ENCODE assay signal across 8 cellular contexts in genomic region chr5:32173394-32174010, GRCh38. TPM values are rescaled to one million over a fixed set of nuclear protein-coding genes. Genes with fewer than 3 reads are reported as not detected.
DNase-seq lines count a peak whose midpoint lies in the region; ATAC-seq and TF ChIP-seq lines count a peak whose summit lies in the region.

No MANE protein-coding gene starts in this region.

- peaks cover 11% of the 10 kb centered on the region; the same call in 1 of the 2 replicates for H3K36me3 ChIP-seq in GM23338 (ENCODE audit: insufficient read depth)
- peaks cover 44% of the 10 kb centered on the region for H3K36me3 ChIP-seq in RWPE2 (ENCODE audit: low read depth)

- peak overlapping the region; percentile 95 for H3K4me3 ChIP-seq in GM23338
- peak overlapping the region; percentile 87 for H3K4me3 ChIP-seq in RWPE2 (ENCODE audit: severe bottlenecking)

- peak; percentile 49 for DNase-seq in Daoy (ENCODE audit: low read depth)
- DNase-seq in GM23338 (ENCODE audit: low spot score), result peak; percentile 76
- peak; percentile 81 for DNase-seq in LHCN-M2 (ENCODE audit: low read depth)
- DNase-seq in RWPE2 (ENCODE audit: low spot score), result peak; percentile 72
- DNase-seq in amniotic epithelial cell (ENCODE audit: low read depth), result peak; percentile 60
- peak; percentile 67 for DNase-seq in left ventricle myocardium superior
- DNase-seq in progenitor cell of endocrine pancreas (ENCODE audit: low spot score, unreplicated experiment), result peak; percentile 44
- DNase-seq in NCI-H1048 (lab: John Stamatoyannopoulos, UW), result no peak

- no peaks in the 10 kb centered on the region; the same call in 1 of the 3 replicates for H3K9me3 Mint-ChIP-seq in GM23338
- H3K9me3 Mint-ChIP-seq in progenitor cell of endocrine pancreas (ENCODE audit: low read depth), result no peaks in the 10 kb centered on the region

- H3K4me1 ChIP-seq in GM23338 (ENCODE audit: insufficient read depth), result peaks cover 7% of the 10 kb centered on the region
- peaks cover 21% of the 10 kb centered on the region for H3K4me1 ChIP-seq in RWPE2 (ENCODE audit: insufficient read depth, poor library complexity, severe bottlenecking)

- peaks cover 16% of the 10 kb centered on the region for H4K20me1 ChIP-seq in GM23338 (replicated peaks; ENCODE audit: insufficient read depth)

- no peaks in the 10 kb centered on the region for H3K27me3 ChIP-seq in GM23338 (ENCODE audit: insufficient read depth)
- no peaks in the 10 kb centered on the region for H3K27me3 ChIP-seq in RWPE2 (ENCODE audit: insufficient read depth, poor library complexity, severe bottlenecking)

- H3F3A ChIP-seq in GM23338 (replicated peaks; ENCODE audit: low read depth), result peaks cover 7% of the 10 kb centered on the region; the same call in 1 of the 2 replicates

- H2AFZ ChIP-seq in GM23338, result no peak overlapping the region

- H3K36me3 Mint-ChIP-seq in GM23338 (ENCODE audit: low read depth), result peaks cover 51% of the 10 kb centered on the region
- H3K36me3 Mint-ChIP-seq in progenitor cell of endocrine pancreas (ENCODE audit: insufficient read depth), result peaks cover 7% of the 10 kb centered on the region

- H3K9me3 ChIP-seq in RWPE2 (ENCODE audit: severe bottlenecking), result no peaks in the 10 kb centered on the region

- TF ChIP-seq CTCF in GM23338 (conservative IDR thresholded peaks at IDR 0.05; ENCODE audit: low read depth in 2 of 2) (no peak), RWPE2 (IDR thresholded peaks at IDR 0.05; ENCODE audit: poor library complexity, severe bottlenecking) (no peak), progenitor cell of endocrine pancreas (IDR thresholded peaks at IDR 0.05; ENCODE audit: unreplicated experiment) (no peak)

- peaks cover 53% of the 10 kb centered on the region for H3K79me2 ChIP-seq in GM23338 (replicated peaks; ENCODE audit: insufficient read depth)

- intact Hi-C loops in left ventricle myocardium superior (cut with micrococcal nuclease), result no loop called here

- H3K4me2 ChIP-seq in GM23338, result peak overlapping the region; percentile 73

- no peaks in the 10 kb centered on the region for H3K9me2 ChIP-seq in GM23338 (ENCODE audit: insufficient read depth)

- peak overlapping the region; percentile 99 for H3K27ac ChIP-seq in GM23338 (ENCODE audit: low read depth)
- peak overlapping the region; percentile 85 for H3K27ac ChIP-seq in RWPE2 (ENCODE audit: poor library complexity, severe bottlenecking)

- peaks cover 21% of the 10 kb centered on the region for H3K4me1 Mint-ChIP-seq in GM23338
- peaks cover 17% of the 10 kb centered on the region for H3K4me1 Mint-ChIP-seq in progenitor cell of endocrine pancreas (ENCODE audit: low read depth)

- H3K4me3 Mint-ChIP-seq in GM23338 (peak overlapping the region; percentile 97), progenitor cell of endocrine pancreas (ENCODE audit: low read depth) (peak overlapping the region; percentile 100)

- H3K27me3 Mint-ChIP-seq in GM23338 (ENCODE audit: insufficient read depth, low read depth, poor library complexity) (peaks cover 21% of the 10 kb centered on the region), progenitor cell of endocrine pancreas (no peaks in the 10 kb centered on the region)

- ATAC-seq in GM23338, result peak; percentile 49
- ATAC-seq in RWPE2 (ENCODE audit: low read depth), result peak; percentile 41
- peak; percentile 25 for ATAC-seq in left ventricle myocardium superior

- H3K27ac Mint-ChIP-seq in GM23338, result peak overlapping the region; percentile 98
- H3K27ac Mint-ChIP-seq in progenitor cell of endocrine pancreas, result peak overlapping the region; percentile 99

TF ChIP-seq in GM23338, 12 proteins besides CTCF, POLR2A, EP300 and RAD21 (continues in another document):
- TF ChIP-seq POLR2AphosphoS5 (IDR thresholded peaks at IDR 0.05; ENCODE audit: low read depth), result no peak; the same call in 1 of the 2 replicates
- no peak for TF ChIP-seq NANOG (IDR thresholded peaks at IDR 0.05; ENCODE audit: borderline replicate concordance)
- no peak for TF ChIP-seq ZNF462 (CRISPR knock-in tag; IDR thresholded peaks at IDR 0.05)
- TF ChIP-seq REST (IDR thresholded peaks at IDR 0.05; ENCODE audit: unreplicated experiment), result no peak

RNA-seq across cellular contexts. Expression of gene GOLPH3, which starts 0.6 kb away (rescaled TPM):
- 54.3 and 54.7 TPM in 2 replicates for total RNA-seq in Daoy (2014; rRNA removed; shearing (Covaris generic))
- 96.1 and 113 TPM in 2 replicates for total RNA-seq in GM23338 (2014; rRNA removed; shearing (Covaris generic))
- polyA plus RNA-seq in GM23338 (2016; fragmentation: Nextera tagmentation; extraction: Ambion mirVana), result 61.7 and 68.5 TPM in 2 replicates
- total RNA-seq in LHCN-M2 (2014; rRNA removed) (58.0 and 65.3 TPM in 2 replicates), left ventricle myocardium superior (41.2 TPM), progenitor cell of endocrine pancreas (79.3 and 80.8 TPM in 2 replicates)
- polyA plus RNA-seq in LHCN-M2 (2012), result 32.4 TPM
